In genomic region chr14:23071244-23071974, GRCh38 we compare ENCODE assay signal across 8 cellular contexts. TPM values are rescaled to one million over a fixed set of nuclear protein-coding genes. Genes with fewer than 3 reads are reported as not detected.
DNase-seq lines count a peak whose midpoint lies in the region; ATAC-seq and TF ChIP-seq lines count a peak whose summit lies in the region.

No MANE protein-coding gene starts in this region.

- no peak overlapping the region for H3K4ac ChIP-seq in neuronal stem cell (ENCODE audit: low read length)

- H3K9me3 ChIP-seq in Karpas-422 (ENCODE audit: low read length) (no peaks in the 10 kb centered on the region), neuronal stem cell (replicated peaks in 1 of 2; ENCODE audit: control insufficient read depth in 2 of 2, insufficient read depth in 1 of 2, low read depth in 1 of 2, low read length in 2 of 2) (no peaks in the 10 kb centered on the region)

- peak overlapping the region; percentile 35 for H2BK5ac ChIP-seq in neuronal stem cell (ENCODE audit: low read length)

- H3K14ac ChIP-seq in neuronal stem cell (ENCODE audit: low read length): no peak overlapping the region

- peak overlapping the region; percentile 90 for H3K18ac ChIP-seq in neuronal stem cell (ENCODE audit: low read length)

- peaks cover 17% of the 10 kb centered on the region for H4K20me1 ChIP-seq in Karpas-422 (ENCODE audit: insufficient read depth, low read depth, low read length)

- peak overlapping the region; percentile 86 for H3K4me3 ChIP-seq in Karpas-422 (ENCODE audit: low read length)
- H3K4me3 ChIP-seq in fibroblast of villous mesenchyme (ENCODE audit: low read depth, low read length): peak overlapping the region; percentile 87
- H3K4me3 ChIP-seq in neuronal stem cell (ENCODE audit: low read length in 2 of 2): peak overlapping the region; percentile 83 to 84

- H3K27ac ChIP-seq in Karpas-422 (ENCODE audit: low read length): peak overlapping the region; percentile 68
- peak overlapping the region; percentile 70 for H3K27ac ChIP-seq in neuronal stem cell (replicated peaks; ENCODE audit: low read length)
- peak overlapping the region; percentile 97 for H3K27ac ChIP-seq in temporal lobe (ENCODE audit: low read depth, low read length)

- in situ Hi-C loops in Caki2 (cut with HindIII; ENCODE audit: low pct_unique_long_range_greater_than_20kb, low sequenced_read_pairs): no loop called here

- H2BK120ac ChIP-seq in neuronal stem cell (ENCODE audit: low read depth, low read length): no peak overlapping the region

- H4K91ac ChIP-seq in neuronal stem cell (ENCODE audit: low read depth, low read length, poor library complexity): no peak overlapping the region

- peaks cover 5% of the 10 kb centered on the region for H3K79me1 ChIP-seq in neuronal stem cell (ENCODE audit: low read depth, low read length)

- WGBS in neuronal stem cell (ENCODE audit: extremely low coverage in 2 of 2, insufficient read length in 2 of 2, insufficient replicate concordance in 1 of 2), 2 donors: 100% methylated on average over 1 of the region's 14 CpGs; no CpG with 5 or more reads in 1 of the 2 donors

- no peak overlapping the region for H2AK5ac ChIP-seq in neuronal stem cell (ENCODE audit: low read depth, low read length)

- no peak overlapping the region for H2AFZ ChIP-seq in Karpas-422 (ENCODE audit: low read length)
- H2AFZ ChIP-seq in neuronal stem cell (ENCODE audit: low read length): peak overlapping the region; percentile 64

- DNase-seq in Caki2 (ENCODE audit: low read depth) (peak; percentile 78), Karpas-422 (peak; percentile 96), fibroblast of villous mesenchyme (ENCODE audit: low read depth) (peak; percentile 94), neuronal stem cell (ENCODE audit: low spot score) (peak; percentile 82), SIG-M5 (lab: John Stamatoyannopoulos, UW) (no peak)
- DNase-seq in activated T-cell treated with anti-CD3 and anti-CD28 coated beads, Interleukin-2, amount 50 U/mL, for 48 hours: peak; percentile 84 to 86

- H3K36me3 ChIP-seq in Karpas-422 (ENCODE audit: insufficient read depth, low read length) (peaks cover 35% of the 10 kb centered on the region), neuronal stem cell (replicated peaks in 1 of 2; ENCODE audit: control insufficient read depth in 2 of 2, insufficient read depth in 2 of 2, low read length in 2 of 2) (peaks cover 42 to 70% of the 10 kb centered on the region in 2 donors)

- peaks cover 50% of the 10 kb centered on the region for H3K79me2 ChIP-seq in Karpas-422 (ENCODE audit: low read length)

- H3K27me3 ChIP-seq in Karpas-422 (ENCODE audit: low read length): no peaks in the 10 kb centered on the region
- H3K27me3 ChIP-seq in neuronal stem cell (ENCODE audit: control insufficient read depth in 3 of 3, insufficient read depth in 3 of 3, low read depth in 1 of 3, low read length in 3 of 3): no peaks in the 10 kb centered on the region

- peak; percentile 67 for ATAC-seq in GM21717 (IDR thresholded peaks at IDR 0.05; ENCODE audit: unreplicated experiment)

- H3K4me1 ChIP-seq in Karpas-422 (ENCODE audit: low read length) (peaks cover 31% of the 10 kb centered on the region), neuronal stem cell (ENCODE audit: control insufficient read depth in 2 of 2, insufficient read depth in 1 of 2, low read depth in 1 of 2, low read length in 2 of 2) (peaks cover 22 to 25% of the 10 kb centered on the region in 2 donors)

- H3K9ac ChIP-seq in Karpas-422 (ENCODE audit: low read length) (peak overlapping the region; percentile 85), neuronal stem cell (ENCODE audit: low read depth, low read length, poor library complexity) (peak overlapping the region; percentile 66)

- no peak overlapping the region for H4K8ac ChIP-seq in neuronal stem cell (ENCODE audit: low read depth, low read length)

- peak overlapping the region; percentile 74 for H3K23ac ChIP-seq in neuronal stem cell (ENCODE audit: low read depth, low read length, poor library complexity)

- TF ChIP-seq CTCF in fibroblast of villous mesenchyme (IDR thresholded peaks at IDR 0.05; ENCODE audit: insufficient read depth, low read depth, low read length): no peak

- no peaks in the 10 kb centered on the region for H3K9me2 ChIP-seq in Karpas-422 (replicated peaks; ENCODE audit: insufficient read depth, low read length)

- no peak overlapping the region for H2BK12ac ChIP-seq in neuronal stem cell (ENCODE audit: low read length)

- no peak overlapping the region for H2BK15ac ChIP-seq in neuronal stem cell (ENCODE audit: low read length)

- H3K4me2 ChIP-seq in Karpas-422 (ENCODE audit: low read depth, low read length, poor library complexity, severe bottlenecking) (peak overlapping the region; percentile 99), neuronal stem cell (ENCODE audit: insufficient read depth, low read length, poor library complexity, severe bottlenecking) (peak overlapping the region; percentile 45)

RNA-seq across cellular contexts. Expression of gene CDH24, which starts 14.1 kb away (rescaled TPM):
- total RNA-seq in Caki2 (2014; rRNA removed; shearing (Covaris generic); ENCODE audit: low replicate concordance): 7.6 and 9.5 TPM in 2 replicates
- total RNA-seq in Karpas-422 (2014; rRNA removed; shearing (Covaris generic); ENCODE audit: low replicate concordance): 0.34 and 1.0 TPM in 2 replicates
- total RNA-seq in fibroblast of villous mesenchyme: 6.4 and 10.8 TPM in 2 replicates
- polyA plus RNA-seq in neuronal stem cell (2013, experiment 1 of 2): 21.1 TPM
- polyA plus RNA-seq in neuronal stem cell (2013, experiment 2 of 2): 20.6 TPM
- 12.0 TPM for total RNA-seq in temporal lobe

RNA-seq across cellular contexts. Expression of gene ACIN1, which starts 23.5 kb away (rescaled TPM):
- total RNA-seq in Caki2 (2014; rRNA removed; shearing (Covaris generic); ENCODE audit: low replicate concordance): 31.6 and 49.1 TPM in 2 replicates
- total RNA-seq in Karpas-422 (2014; rRNA removed; shearing (Covaris generic); ENCODE audit: low replicate concordance): 125 and 159 TPM in 2 replicates
- total RNA-seq in fibroblast of villous mesenchyme (93.1 and 106 TPM in 2 replicates), temporal lobe (61.0 TPM)
- 147 TPM for polyA plus RNA-seq in neuronal stem cell (2013, experiment 1 of 2)
- 150 TPM for polyA plus RNA-seq in neuronal stem cell (2013, experiment 2 of 2)

RNA-seq across cellular contexts. Expression of gene C14orf119, which starts 23.9 kb away (rescaled TPM):
- total RNA-seq in Caki2 (2014; rRNA removed; shearing (Covaris generic); ENCODE audit: low replicate concordance): 35.2 and 57.1 TPM in 2 replicates
- 52.6 and 69.3 TPM in 2 replicates for total RNA-seq in Karpas-422 (2014; rRNA removed; shearing (Covaris generic); ENCODE audit: low replicate concordance)
- total RNA-seq in fibroblast of villous mesenchyme (48.0 and 66.1 TPM in 2 replicates), temporal lobe (12.8 TPM)
- polyA plus RNA-seq in neuronal stem cell (2013, experiment 1 of 2): 21.0 TPM
- polyA plus RNA-seq in neuronal stem cell (2013, experiment 2 of 2): 18.3 TPM

RNA-seq across cellular contexts. Expression of gene PSMB11, which starts 29.4 kb away (rescaled TPM):
- total RNA-seq in Caki2 (2014; rRNA removed; shearing (Covaris generic); ENCODE audit: low replicate concordance): not detected in 2 replicates
- not detected in 2 replicates for total RNA-seq in Karpas-422 (2014; rRNA removed; shearing (Covaris generic); ENCODE audit: low replicate concordance)
- total RNA-seq in fibroblast of villous mesenchyme: not detected in 2 replicates
- polyA plus RNA-seq in neuronal stem cell (2013, experiment 1 of 2): not detected
- polyA plus RNA-seq in neuronal stem cell (2013, experiment 2 of 2): not detected
- not detected for total RNA-seq in temporal lobe

RNA-seq across cellular contexts. Expression of gene CIROP, which starts 33.4 kb away (rescaled TPM):
- total RNA-seq in Caki2 (2014; rRNA removed; shearing (Covaris generic); ENCODE audit: low replicate concordance): not detected in 2 replicates
- not detected in 2 replicates for total RNA-seq in Karpas-422 (2014; rRNA removed; shearing (Covaris generic); ENCODE audit: low replicate concordance)
- total RNA-seq in fibroblast of villous mesenchyme (not detected in 2 replicates), temporal lobe (not detected)
- polyA plus RNA-seq in neuronal stem cell (2013, experiment 1 of 2): not detected
- not detected for polyA plus RNA-seq in neuronal stem cell (2013, experiment 2 of 2)
